In genomic region chr16:30889721-30890120, GRCh38 we compare ENCODE assay signal across 13 cellular contexts. TPM values are rescaled to one million over a fixed set of nuclear protein-coding genes. Genes with fewer than 3 reads are reported as not detected.
"Had no signal": no experiment of that assay in that cellular context is flagged by ENCODE, and none has a peak within 500 bp of the region (broad histone marks: within the 10 kb centered on the region; RNA-seq: fewer than 3 reads in every experiment).

No MANE protein-coding gene starts in this region.

- H3K27me3 Mint-ChIP-seq: effector memory CD8-positive, alpha-beta T cell; naive thymus-derived CD4-positive, alpha-beta T cell had no signal

- H3K27ac Mint-ChIP-seq: effector memory CD8-positive, alpha-beta T cell had no signal

- H3K27ac ChIP-seq: vagina had no signal

- ATAC-seq: effector memory CD8-positive, alpha-beta T cell; naive thymus-derived CD4-positive, alpha-beta T cell had no signal

- H3K27me3 ChIP-seq: vagina had no signal

- H3K4me3 Mint-ChIP-seq: effector memory CD8-positive, alpha-beta T cell; naive thymus-derived CD4-positive, alpha-beta T cell had no signal

- H3K4me3 ChIP-seq: lung, vagina had no signal

- DNase-seq: activated CD4-positive, alpha-beta T cell treated with anti-CD3 and anti-CD28 coated beads, Interleukin-2, amount 50 U/mL, for 1 hour; activated CD4-positive, CD25-positive, alpha-beta regulatory T cell; activated effector memory CD4-positive, alpha-beta T cell treated with anti-CD3 and anti-CD28 coated beads, Interleukin-2, amount 50 U/mL, for 16 hours; central memory CD4-positive, alpha-beta T cell; cortex of kidney; effector memory CD8-positive, alpha-beta T cell; erythroblast; hippocampal formation; naive thymus-derived CD4-positive, alpha-beta T cell; occipital lobe; stimulated activated CD4-positive, alpha-beta T cell treated with anti-CD3 and anti-CD28 coated beads, Interleukin-4, amount 100 ng/mL, for 4 hours had no signal

- H3K9me3 Mint-ChIP-seq: effector memory CD8-positive, alpha-beta T cell; naive thymus-derived CD4-positive, alpha-beta T cell had no signal

- H3K9me3 ChIP-seq: vagina had no signal

RNA-seq across cellular contexts. Expression of gene CTF1, which starts 6.7 kb away (rescaled TPM):
- total RNA-seq: occipital lobe had no signal
- polyA plus RNA-seq: naive thymus-derived CD4-positive, alpha-beta T cell had no signal
